In genomic region chr18:59905686-59906091, GRCh38 we compare ENCODE assay signal across 1 cellular context.
TF ChIP-seq lines count a peak whose summit lies in the region.

No MANE protein-coding gene starts in this region.

TF ChIP-seq in GM12878, 131 proteins besides CTCF, POLR2A, EP300 and RAD21 (continued from another document):
- TF ChIP-seq ZNF217 (IDR thresholded peaks at IDR 0.05): 0 out of 2 replicates have a peak, but pooled peaks have one; percentile 30
- TF ChIP-seq NKRF (conservative IDR thresholded peaks at IDR 0.05): 0 out of 2 replicates have a peak, but pooled peaks have one; percentile 52
- TF ChIP-seq BCL3 (IDR thresholded peaks at IDR 0.05; ENCODE audit: borderline replicate concordance, insufficient read depth, low read depth, low read length, poor library complexity, severe bottlenecking): no peak
